In the genomic region with DNA sequence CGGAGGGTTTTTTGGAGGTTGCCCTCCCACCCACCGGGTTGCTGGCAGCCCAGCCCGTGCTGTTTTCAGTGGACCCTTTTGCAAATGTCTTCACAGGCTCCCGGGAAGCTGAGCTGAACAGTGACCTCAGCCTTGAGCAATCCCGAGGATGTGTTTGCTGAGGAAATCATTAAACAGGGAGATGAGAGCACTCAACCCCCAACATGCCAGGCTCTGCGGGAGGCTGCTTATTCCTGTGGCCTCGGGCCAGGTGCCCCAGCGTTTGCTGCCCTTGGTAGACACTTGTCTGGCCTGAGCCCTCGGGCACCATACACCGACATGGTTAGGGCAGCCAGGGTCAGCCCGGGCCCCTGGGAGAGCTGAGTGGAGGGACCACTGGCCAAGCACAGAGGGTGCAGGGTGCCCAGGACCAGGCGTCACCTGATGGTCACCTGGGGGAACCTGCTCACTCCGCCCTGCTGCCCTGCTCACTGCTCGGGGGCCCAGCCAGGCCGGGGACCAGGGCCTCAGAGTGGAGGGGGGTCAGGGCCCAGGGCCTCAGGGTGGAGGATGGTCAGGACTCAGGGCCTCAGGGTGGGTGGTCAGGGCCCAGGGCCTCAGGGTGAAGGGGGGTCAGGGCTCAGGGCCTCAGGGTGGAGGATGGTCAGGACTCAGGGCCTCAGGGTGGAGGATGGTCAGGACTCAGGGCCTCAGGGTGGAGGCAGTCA, we compare ENCODE assay signal across 1 cellular context.
TF ChIP-seq lines count a peak whose summit lies in the region.

No MANE protein-coding gene starts in this region.

TF ChIP-seq in HepG2, 621 proteins besides CTCF, POLR2A, EP300 and RAD21 (continued from another document and continues in another):
- TF ChIP-seq, protein P1, sequence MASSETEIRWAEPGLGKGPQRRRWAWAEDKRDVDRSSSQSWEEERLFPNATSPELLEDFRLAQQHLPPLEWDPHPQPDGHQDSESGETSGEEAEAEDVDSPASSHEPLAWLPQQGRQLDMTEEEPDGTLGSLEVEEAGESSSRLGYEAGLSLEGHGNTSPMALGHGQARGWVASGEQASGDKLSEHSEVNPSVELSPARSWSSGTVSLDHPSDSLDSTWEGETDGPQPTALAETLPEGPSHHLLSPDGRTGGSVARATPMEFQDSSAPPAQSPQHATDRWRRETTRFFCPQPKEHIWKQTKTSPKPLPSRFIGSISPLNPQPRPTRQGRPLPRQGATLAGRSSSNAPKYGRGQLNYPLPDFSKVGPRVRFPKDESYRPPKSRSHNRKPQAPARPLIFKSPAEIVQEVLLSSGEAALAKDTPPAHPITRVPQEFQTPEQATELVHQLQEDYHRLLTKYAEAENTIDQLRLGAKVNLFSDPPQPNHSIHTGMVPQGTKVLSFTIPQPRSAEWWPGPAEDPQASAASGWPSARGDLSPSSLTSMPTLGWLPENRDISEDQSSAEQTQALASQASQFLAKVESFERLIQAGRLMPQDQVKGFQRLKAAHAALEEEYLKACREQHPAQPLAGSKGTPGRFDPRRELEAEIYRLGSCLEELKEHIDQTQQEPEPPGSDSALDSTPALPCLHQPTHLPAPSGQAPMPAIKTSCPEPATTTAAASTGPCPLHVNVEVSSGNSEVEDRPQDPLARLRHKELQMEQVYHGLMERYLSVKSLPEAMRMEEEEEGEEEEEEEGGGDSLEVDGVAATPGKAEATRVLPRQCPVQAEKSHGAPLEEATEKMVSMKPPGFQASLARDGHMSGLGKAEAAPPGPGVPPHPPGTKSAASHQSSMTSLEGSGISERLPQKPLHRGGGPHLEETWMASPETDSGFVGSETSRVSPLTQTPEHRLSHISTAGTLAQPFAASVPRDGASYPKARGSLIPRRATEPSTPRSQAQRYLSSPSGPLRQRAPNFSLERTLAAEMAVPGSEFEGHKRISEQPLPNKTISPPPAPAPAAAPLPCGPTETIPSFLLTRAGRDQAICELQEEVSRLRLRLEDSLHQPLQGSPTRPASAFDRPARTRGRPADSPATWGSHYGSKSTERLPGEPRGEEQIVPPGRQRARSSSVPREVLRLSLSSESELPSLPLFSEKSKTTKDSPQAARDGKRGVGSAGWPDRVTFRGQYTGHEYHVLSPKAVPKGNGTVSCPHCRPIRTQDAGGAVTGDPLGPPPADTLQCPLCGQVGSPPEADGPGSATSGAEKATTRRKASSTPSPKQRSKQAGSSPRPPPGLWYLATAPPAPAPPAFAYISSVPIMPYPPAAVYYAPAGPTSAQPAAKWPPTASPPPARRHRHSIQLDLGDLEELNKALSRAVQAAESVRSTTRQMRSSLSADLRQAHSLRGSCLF (CRISPR knock-in tag; IDR thresholded peaks at IDR 0.05; ENCODE audit: borderline replicate concordance): no peak
- TF ChIP-seq, protein P2, sequence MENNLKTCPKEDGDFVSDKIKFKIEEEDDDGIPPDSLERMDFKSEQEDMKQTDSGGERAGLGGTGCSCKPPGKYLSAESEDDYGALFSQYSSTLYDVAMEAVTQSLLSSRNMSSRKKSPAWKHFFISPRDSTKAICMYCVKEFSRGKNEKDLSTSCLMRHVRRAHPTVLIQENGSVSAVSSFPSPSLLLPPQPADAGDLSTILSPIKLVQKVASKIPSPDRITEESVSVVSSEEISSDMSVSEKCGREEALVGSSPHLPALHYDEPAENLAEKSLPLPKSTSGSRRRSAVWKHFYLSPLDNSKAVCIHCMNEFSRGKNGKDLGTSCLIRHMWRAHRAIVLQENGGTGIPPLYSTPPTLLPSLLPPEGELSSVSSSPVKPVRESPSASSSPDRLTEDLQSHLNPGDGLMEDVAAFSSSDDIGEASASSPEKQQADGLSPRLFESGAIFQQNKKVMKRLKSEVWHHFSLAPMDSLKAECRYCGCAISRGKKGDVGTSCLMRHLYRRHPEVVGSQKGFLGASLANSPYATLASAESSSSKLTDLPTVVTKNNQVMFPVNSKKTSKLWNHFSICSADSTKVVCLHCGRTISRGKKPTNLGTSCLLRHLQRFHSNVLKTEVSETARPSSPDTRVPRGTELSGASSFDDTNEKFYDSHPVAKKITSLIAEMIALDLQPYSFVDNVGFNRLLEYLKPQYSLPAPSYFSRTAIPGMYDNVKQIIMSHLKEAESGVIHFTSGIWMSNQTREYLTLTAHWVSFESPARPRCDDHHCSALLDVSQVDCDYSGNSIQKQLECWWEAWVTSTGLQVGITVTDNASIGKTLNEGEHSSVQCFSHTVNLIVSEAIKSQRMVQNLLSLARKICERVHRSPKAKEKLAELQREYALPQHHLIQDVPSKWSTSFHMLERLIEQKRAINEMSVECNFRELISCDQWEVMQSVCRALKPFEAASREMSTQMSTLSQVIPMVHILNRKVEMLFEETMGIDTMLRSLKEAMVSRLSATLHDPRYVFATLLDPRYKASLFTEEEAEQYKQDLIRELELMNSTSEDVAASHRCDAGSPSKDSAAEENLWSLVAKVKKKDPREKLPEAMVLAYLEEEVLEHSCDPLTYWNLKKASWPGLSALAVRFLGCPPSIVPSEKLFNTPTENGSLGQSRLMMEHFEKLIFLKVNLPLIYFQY (CRISPR knock-in tag; IDR thresholded peaks at IDR 0.05; ENCODE audit: borderline replicate concordance): no peak
- TF ChIP-seq, protein P3, sequence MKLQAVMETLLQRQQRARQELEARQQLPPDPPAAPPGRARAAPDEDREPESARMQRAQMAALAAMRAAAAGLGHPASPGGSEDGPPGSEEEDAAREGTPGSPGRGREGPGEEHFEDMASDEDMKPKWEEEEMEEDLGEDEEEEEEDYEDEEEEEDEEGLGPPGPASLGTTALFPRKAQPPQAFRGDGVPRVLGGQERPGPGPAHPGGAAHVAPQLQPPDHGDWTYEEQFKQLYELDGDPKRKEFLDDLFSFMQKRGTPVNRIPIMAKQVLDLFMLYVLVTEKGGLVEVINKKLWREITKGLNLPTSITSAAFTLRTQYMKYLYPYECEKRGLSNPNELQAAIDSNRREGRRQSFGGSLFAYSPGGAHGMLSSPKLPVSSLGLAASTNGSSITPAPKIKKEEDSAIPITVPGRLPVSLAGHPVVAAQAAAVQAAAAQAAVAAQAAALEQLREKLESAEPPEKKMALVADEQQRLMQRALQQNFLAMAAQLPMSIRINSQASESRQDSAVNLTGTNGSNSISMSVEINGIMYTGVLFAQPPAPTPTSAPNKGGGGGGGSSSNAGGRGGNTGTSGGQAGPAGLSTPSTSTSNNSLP (IDR thresholded peaks at IDR 0.05; ENCODE audit: low read depth, low read length): 0 out of 2 replicates have a peak, but pooled peaks have one; percentile 16
- TF ChIP-seq ZFP62 (CRISPR knock-in tag; IDR thresholded peaks at IDR 0.05) (no peak), THYN1 (CRISPR knock-in tag; IDR thresholded peaks at IDR 0.05; ENCODE audit: borderline replicate concordance, low read depth) (no peak), ZNF10 (CRISPR knock-in tag; IDR thresholded peaks at IDR 0.05; ENCODE audit: borderline replicate concordance, low read depth) (no peak), YY1 (IDR thresholded peaks at IDR 0.05; ENCODE audit: insufficient read depth, insufficient replicate concordance, low read depth, low read length) (no peak), ZNF354B (CRISPR knock-in tag; IDR thresholded peaks at IDR 0.05) (no peak), ZNF24 (IDR thresholded peaks at IDR 0.05) (no peak), ELF1 (CRISPR knock-in tag; IDR thresholded peaks at IDR 0.05) (no peak), TMF1 (CRISPR knock-in tag; IDR thresholded peaks at IDR 0.05; ENCODE audit: low read depth) (no peak), ASH2L (IDR thresholded peaks at IDR 0.05; ENCODE audit: insufficient read length, low read depth, low read length) (peak; percentile 31), KDM3A (CRISPR knock-in tag; IDR thresholded peaks at IDR 0.05; ENCODE audit: low read depth) (no peak), ZBTB3 (CRISPR knock-in tag; IDR thresholded peaks at IDR 0.05; ENCODE audit: borderline replicate concordance, low read depth) (no peak), NKX3-1 (CRISPR knock-in tag; IDR thresholded peaks at IDR 0.05) (no peak), GATAD2A (CRISPR knock-in tag; IDR thresholded peaks at IDR 0.05) (peak; percentile 90), MAF1 (CRISPR knock-in tag; IDR thresholded peaks at IDR 0.05; ENCODE audit: borderline replicate concordance) (no peak)
- TF ChIP-seq, protein P4, sequence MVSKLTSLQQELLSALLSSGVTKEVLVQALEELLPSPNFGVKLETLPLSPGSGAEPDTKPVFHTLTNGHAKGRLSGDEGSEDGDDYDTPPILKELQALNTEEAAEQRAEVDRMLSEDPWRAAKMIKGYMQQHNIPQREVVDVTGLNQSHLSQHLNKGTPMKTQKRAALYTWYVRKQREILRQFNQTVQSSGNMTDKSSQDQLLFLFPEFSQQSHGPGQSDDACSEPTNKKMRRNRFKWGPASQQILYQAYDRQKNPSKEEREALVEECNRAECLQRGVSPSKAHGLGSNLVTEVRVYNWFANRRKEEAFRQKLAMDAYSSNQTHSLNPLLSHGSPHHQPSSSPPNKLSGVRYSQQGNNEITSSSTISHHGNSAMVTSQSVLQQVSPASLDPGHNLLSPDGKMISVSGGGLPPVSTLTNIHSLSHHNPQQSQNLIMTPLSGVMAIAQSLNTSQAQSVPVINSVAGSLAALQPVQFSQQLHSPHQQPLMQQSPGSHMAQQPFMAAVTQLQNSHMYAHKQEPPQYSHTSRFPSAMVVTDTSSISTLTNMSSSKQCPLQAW (CRISPR knock-in tag; IDR thresholded peaks at IDR 0.05): peak; percentile 86
- TF ChIP-seq, protein P5, sequence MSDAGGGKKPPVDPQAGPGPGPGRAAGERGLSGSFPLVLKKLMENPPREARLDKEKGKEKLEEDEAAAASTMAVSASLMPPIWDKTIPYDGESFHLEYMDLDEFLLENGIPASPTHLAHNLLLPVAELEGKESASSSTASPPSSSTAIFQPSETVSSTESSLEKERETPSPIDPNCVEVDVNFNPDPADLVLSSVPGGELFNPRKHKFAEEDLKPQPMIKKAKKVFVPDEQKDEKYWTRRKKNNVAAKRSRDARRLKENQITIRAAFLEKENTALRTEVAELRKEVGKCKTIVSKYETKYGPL (CRISPR knock-in tag; IDR thresholded peaks at IDR 0.05): no peak
- TF ChIP-seq, protein P6, sequence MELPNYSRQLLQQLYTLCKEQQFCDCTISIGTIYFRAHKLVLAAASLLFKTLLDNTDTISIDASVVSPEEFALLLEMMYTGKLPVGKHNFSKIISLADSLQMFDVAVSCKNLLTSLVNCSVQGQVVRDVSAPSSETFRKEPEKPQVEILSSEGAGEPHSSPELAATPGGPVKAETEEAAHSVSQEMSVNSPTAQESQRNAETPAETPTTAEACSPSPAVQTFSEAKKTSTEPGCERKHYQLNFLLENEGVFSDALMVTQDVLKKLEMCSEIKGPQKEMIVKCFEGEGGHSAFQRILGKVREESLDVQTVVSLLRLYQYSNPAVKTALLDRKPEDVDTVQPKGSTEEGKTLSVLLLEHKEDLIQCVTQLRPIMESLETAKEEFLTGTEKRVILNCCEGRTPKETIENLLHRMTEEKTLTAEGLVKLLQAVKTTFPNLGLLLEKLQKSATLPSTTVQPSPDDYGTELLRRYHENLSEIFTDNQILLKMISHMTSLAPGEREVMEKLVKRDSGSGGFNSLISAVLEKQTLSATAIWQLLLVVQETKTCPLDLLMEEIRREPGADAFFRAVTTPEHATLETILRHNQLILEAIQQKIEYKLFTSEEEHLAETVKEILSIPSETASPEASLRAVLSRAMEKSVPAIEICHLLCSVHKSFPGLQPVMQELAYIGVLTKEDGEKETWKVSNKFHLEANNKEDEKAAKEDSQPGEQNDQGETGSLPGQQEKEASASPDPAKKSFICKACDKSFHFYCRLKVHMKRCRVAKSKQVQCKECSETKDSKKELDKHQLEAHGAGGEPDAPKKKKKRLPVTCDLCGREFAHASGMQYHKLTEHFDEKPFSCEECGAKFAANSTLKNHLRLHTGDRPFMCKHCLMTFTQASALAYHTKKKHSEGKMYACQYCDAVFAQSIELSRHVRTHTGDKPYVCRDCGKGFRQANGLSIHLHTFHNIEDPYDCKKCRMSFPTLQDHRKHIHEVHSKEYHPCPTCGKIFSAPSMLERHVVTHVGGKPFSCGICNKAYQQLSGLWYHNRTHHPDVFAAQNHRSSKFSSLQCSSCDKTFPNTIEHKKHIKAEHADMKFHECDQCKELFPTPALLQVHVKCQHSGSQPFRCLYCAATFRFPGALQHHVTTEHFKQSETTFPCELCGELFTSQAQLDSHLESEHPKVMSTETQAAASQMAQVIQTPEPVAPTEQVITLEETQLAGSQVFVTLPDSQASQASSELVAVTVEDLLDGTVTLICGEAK (IDR thresholded peaks at IDR 0.05): no peak
- TF ChIP-seq, protein P6 (CRISPR knock-in tag; IDR thresholded peaks at IDR 0.05): 0 out of 2 replicates have a peak, but pooled peaks have one; percentile 15
